ENCODE assay signal across 8 cellular contexts in genomic region chr10:124701435-124701834, GRCh38. TPM values are rescaled to one million over a fixed set of nuclear protein-coding genes. Genes with fewer than 3 reads are reported as not detected.
DNase-seq lines count a peak whose midpoint lies in the region; ATAC-seq and TF ChIP-seq lines count a peak whose summit lies in the region.

No MANE protein-coding gene starts in this region.

- WGBS in mammary epithelial cell (ENCODE audit: low coverage, missing lambda C conversion rate), result 69% methylated on average over 6 of the region's 6 CpGs

- H2AFZ ChIP-seq in mammary epithelial cell (ENCODE audit: low read depth, low read length) (no peak overlapping the region), fibroblast of lung (ENCODE audit: low read length) (no peak overlapping the region)

- no TSS peak for BruUV-seq in mammary epithelial cell (replicated peaks; lab: Mats Ljungman, UMichigan)

- peaks cover 0 to 13% (median 4%) of the 10 kb centered on the region in 3 donors for H3K36me3 Mint-ChIP-seq in naive thymus-derived CD8-positive, alpha-beta T cell

- TF ChIP-seq POLR2A in breast epithelium (IDR thresholded peaks at IDR 0.05) (no peak), vagina (IDR thresholded peaks at IDR 0.05) (no peak)

- no peaks in the 10 kb centered on the region for H3K27me3 Mint-ChIP-seq in naive thymus-derived CD8-positive, alpha-beta T cell

- H3K36me3 ChIP-seq in breast epithelium (no peaks in the 10 kb centered on the region), mammary epithelial cell (ENCODE audit: insufficient read depth, low read length) (peaks cover 7% of the 10 kb centered on the region), fibroblast of lung (ENCODE audit: control insufficient read depth, insufficient read depth, low read length) (peaks cover 4% of the 10 kb centered on the region), vagina (peaks cover 0 to 14% of the 10 kb centered on the region in 2 donors)

- H3K9me3 ChIP-seq in breast epithelium (no peaks in the 10 kb centered on the region), mammary epithelial cell (replicated peaks; ENCODE audit: insufficient read depth, low read length) (no peaks in the 10 kb centered on the region), fibroblast of lung (ENCODE audit: control insufficient read depth, insufficient read depth, low read depth, low read length) (no peaks in the 10 kb centered on the region), vagina (no peaks in the 10 kb centered on the region)

- CTCF ChIA-PET in mammary epithelial cell (lab: Charles Lee; ENCODE audit: low non-redundant PET), result no interaction called here

- peaks cover 25 to 38% of the 10 kb centered on the region in 2 donors for H3K4me1 ChIP-seq in breast epithelium
- H3K4me1 ChIP-seq in mammary epithelial cell (ENCODE audit: insufficient read depth, low read length), result no peaks in the 10 kb centered on the region
- peaks cover 19% of the 10 kb centered on the region for H3K4me1 ChIP-seq in fibroblast of lung (ENCODE audit: control insufficient read depth, extremely low read depth, insufficient read depth, low read length)
- H3K4me1 ChIP-seq in vagina, result peaks cover 98% of the 10 kb centered on the region

- in situ Hi-C loops in mammary epithelial cell (cut with MboI; ENCODE audit: low sequenced_read_pairs in 2 of 2), result no loop called here

- H3K4me3 ChIP-seq in breast epithelium, result no peak overlapping the region
- H3K4me3 ChIP-seq in mammary epithelial cell (replicated peaks in 1 of 3; ENCODE audit: insufficient read depth in 1 of 3, low read depth in 2 of 3, low read length in 3 of 3), result no peak overlapping the region
- H3K4me3 ChIP-seq in fibroblast of lung (replicated peaks in 1 of 4; ENCODE audit: control extremely low read depth in 1 of 4, insufficient read depth in 1 of 4, low read depth in 3 of 4, low read length in 4 of 4), result no peak overlapping the region
- no peak overlapping the region for H3K4me3 ChIP-seq in vagina

- POLR2A ChIA-PET in naive thymus-derived CD8-positive, alpha-beta T cell (lab: Charles Lee), result interaction anchor here (1.0 to 3.8 kb wide), 10 partner anchors 7 to 90 kb away, joined by 3 to 22 read pairs (median 4); partner anchors contain the start of gene EEF1AKMT2

- H3K9ac ChIP-seq in mammary epithelial cell (ENCODE audit: insufficient read depth, low read length), result no peak overlapping the region
- no peak overlapping the region for H3K9ac ChIP-seq in fibroblast of lung (ENCODE audit: insufficient read depth, low read length)

- H3K4me3 Mint-ChIP-seq in naive thymus-derived CD8-positive, alpha-beta T cell, result peak overlapping the region in 7 of 10 donors; percentile 26 to 63 (median 47)

- TF ChIP-seq CTCF in breast epithelium (IDR thresholded peaks at IDR 0.05) (no peak), mammary epithelial cell (conservative IDR thresholded peaks at IDR 0.05 in 1 of 2, IDR thresholded peaks at IDR 0.05 in 1 of 2; ENCODE audit: extremely low read depth in 1 of 2, insufficient read depth in 1 of 2, low read depth in 1 of 2, low read length in 2 of 2) (no peak), fibroblast of lung (conservative IDR thresholded peaks at IDR 0.05 in 1 of 2, IDR thresholded peaks at IDR 0.05 in 1 of 2; ENCODE audit: low read depth in 1 of 2, low read length in 2 of 2) (no peak), vagina (IDR thresholded peaks at IDR 0.05) (no peak)

- no peak overlapping the region for H3K4me2 ChIP-seq in mammary epithelial cell (ENCODE audit: insufficient read depth, low read depth, low read length)
- H3K4me2 ChIP-seq in fibroblast of lung (ENCODE audit: extremely low read depth, insufficient read depth, low read length), result peak overlapping the region; percentile 58

- intact Hi-C loops in breast epithelium (cut with DNase I; ENCODE audit: low total_unique reads) (no loop called here), mammary epithelial cell (cut with micrococcal nuclease) (no loop called here), vagina (cut with DNase I) (loop anchor here (5.0 kb wide), 1 partner anchor 41 kb away; the partner anchor contains the start of gene FAM53B)

- dilution Hi-C loops in mammary epithelial cell (cut with HindIII; ENCODE audit: low sequenced_read_pairs), result no loop called here

- H3K4me1 Mint-ChIP-seq in naive thymus-derived CD8-positive, alpha-beta T cell, result peaks cover 52 to 99% (median 96%) of the 10 kb centered on the region in 4 donors

- no peaks in the 10 kb centered on the region for H3K9me3 Mint-ChIP-seq in naive thymus-derived CD8-positive, alpha-beta T cell

- peak in 1 of 2 donors; percentile 55 for DNase-seq in breast epithelium (ENCODE audit: low spot score in 2 of 2)
- no peak for DNase-seq in mammary epithelial cell
- peak; percentile 73 to 93 for DNase-seq in fibroblast of lung (ENCODE audit: low read depth in 2 of 2)
- peak in 1 of 10 donors; percentile 31 for DNase-seq in naive thymus-derived CD8-positive, alpha-beta T cell
- no peak for DNase-seq in vagina (ENCODE audit: extremely low spot score in 2 of 2)
- DNase-seq in DMS 273 (lab: John Stamatoyannopoulos, UW; ENCODE audit: unreplicated experiment), result no peak

- H3K27ac Mint-ChIP-seq in naive thymus-derived CD8-positive, alpha-beta T cell, result peak overlapping the region; percentile 69 to 97 (median 84)

- H3K27ac ChIP-seq in breast epithelium (peak overlapping the region; percentile 70 to 85), mammary epithelial cell (ENCODE audit: insufficient read depth, low read depth, low read length) (no peak overlapping the region), fibroblast of lung (ENCODE audit: insufficient read depth, low read length) (peak overlapping the region; percentile 26), vagina (peak overlapping the region; percentile 81)

- peaks cover 27% of the 10 kb centered on the region for H3K79me2 ChIP-seq in mammary epithelial cell (ENCODE audit: insufficient read depth, low read length)
- H3K79me2 ChIP-seq in fibroblast of lung (ENCODE audit: control insufficient read depth, insufficient read depth, low read length), result no peaks in the 10 kb centered on the region

- no peak for ATAC-seq in naive thymus-derived CD8-positive, alpha-beta T cell
- no peak for ATAC-seq in GM21528 (IDR thresholded peaks at IDR 0.05; ENCODE audit: low FRiP score, unreplicated experiment)
- ATAC-seq in GM19023 (IDR thresholded peaks at IDR 0.05; ENCODE audit: unreplicated experiment), result no peak

- H4K20me1 ChIP-seq in mammary epithelial cell (ENCODE audit: insufficient read depth, low read length) (no peaks in the 10 kb centered on the region), fibroblast of lung (ENCODE audit: control insufficient read depth, extremely low read depth, insufficient read depth, low read length) (no peaks in the 10 kb centered on the region)

- H3K27me3 ChIP-seq in breast epithelium (no peaks in the 10 kb centered on the region), mammary epithelial cell (ENCODE audit: insufficient read depth, low read length) (no peaks in the 10 kb centered on the region), fibroblast of lung (ENCODE audit: control insufficient read depth, insufficient read depth, low read length) (no peaks in the 10 kb centered on the region), vagina (no peaks in the 10 kb centered on the region)

RNA-seq across cellular contexts. Expression of gene FAM53B, which starts 42.7 kb away (rescaled TPM):
- 10 to 100 TPM; 17.0 to 39.7 (median 22.8) TPM for total RNA-seq in breast epithelium
- 10 to 100 TPM; 16.2 to 51.8 TPM for total RNA-seq in mammary epithelial cell
- polyA plus RNA-seq in mammary epithelial cell, result 9.3 TPM
- polyA minus RNA-seq in mammary epithelial cell, result 37.8 TPM
- 10.8 and 11.7 TPM in 2 replicates for total RNA-seq in fibroblast of lung
- polyA plus RNA-seq in fibroblast of lung, result 2.2 and 4.0 TPM in 2 replicates
- 3.8 and 6.5 TPM in 2 replicates for polyA plus RNA-seq in fibroblast of lung (2012)
- 11.1 and 12.7 TPM in 2 replicates for polyA minus RNA-seq in fibroblast of lung (ENCODE audit: low replicate concordance)
- 10 to 100 TPM; 22.2 to 23.2 TPM for total RNA-seq in naive thymus-derived CD8-positive, alpha-beta T cell
- polyA plus RNA-seq in naive thymus-derived CD8-positive, alpha-beta T cell, result 10 to 100 TPM in 2 of 3 donors, 1 to 10 TPM in 1; 2.4 to 15.1 (median 11.9) TPM
- 35.1 TPM for total RNA-seq in vagina

Comparison
In these comparisons a context has a peak if more than half of its experiments do, and no peak if none do; other contexts are left out.
1. DNase-seq: peak in fibroblast of lung (2 of 2); none in mammary epithelial cell (single experiment), vagina (0 of 2) and DMS 273 (single experiment).